In genomic region chr1:40873863-40874472, GRCh38 we compare ENCODE assay signal across 2 cellular contexts.
TF ChIP-seq lines count a peak whose summit lies in the region.

No MANE protein-coding gene starts in this region.

TF ChIP-seq in IMR-90, 13 proteins besides CTCF, POLR2A, EP300 and RAD21:
- TF ChIP-seq, protein P1, sequence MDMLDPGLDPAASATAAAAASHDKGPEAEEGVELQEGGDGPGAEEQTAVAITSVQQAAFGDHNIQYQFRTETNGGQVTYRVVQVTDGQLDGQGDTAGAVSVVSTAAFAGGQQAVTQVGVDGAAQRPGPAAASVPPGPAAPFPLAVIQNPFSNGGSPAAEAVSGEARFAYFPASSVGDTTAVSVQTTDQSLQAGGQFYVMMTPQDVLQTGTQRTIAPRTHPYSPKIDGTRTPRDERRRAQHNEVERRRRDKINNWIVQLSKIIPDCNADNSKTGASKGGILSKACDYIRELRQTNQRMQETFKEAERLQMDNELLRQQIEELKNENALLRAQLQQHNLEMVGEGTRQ (IDR thresholded peaks at IDR 0.05; ENCODE audit: low read depth, low read length): no peak
- no peak for TF ChIP-seq CEBPB (IDR thresholded peaks at IDR 0.05; ENCODE audit: low read depth, low read length)
- no peak for TF ChIP-seq MAZ (IDR thresholded peaks at IDR 0.05; ENCODE audit: borderline replicate concordance, low read depth, low read length)
- no peak for TF ChIP-seq MAFK (IDR thresholded peaks at IDR 0.05; ENCODE audit: low read depth, low read length)
- TF ChIP-seq RFX5 (IDR thresholded peaks at IDR 0.05; ENCODE audit: low read depth, low read length): no peak
- no peak for TF ChIP-seq BHLHE40 (IDR thresholded peaks at IDR 0.05; ENCODE audit: low read depth, low read length)

TF ChIP-seq in K562, 482 proteins besides CTCF, POLR2A, EP300 and RAD21:
- TF ChIP-seq TRIM28 (IDR thresholded peaks at IDR 0.05): no peak
- peak; percentile 95 for TF ChIP-seq ZNF24 (IDR thresholded peaks at IDR 0.05)
- 0 out of 2 replicates have a peak, but pooled peaks have one; percentile 14 for TF ChIP-seq CBFA2T3 (IDR thresholded peaks at IDR 0.05)
- no peak for TF ChIP-seq BRD9 (IDR thresholded peaks at IDR 0.05; ENCODE audit: low read depth, partially characterized antibody)
- TF ChIP-seq GTF2E2 (tag; IDR thresholded peaks at IDR 0.05): no peak
- TF ChIP-seq, protein P2, sequence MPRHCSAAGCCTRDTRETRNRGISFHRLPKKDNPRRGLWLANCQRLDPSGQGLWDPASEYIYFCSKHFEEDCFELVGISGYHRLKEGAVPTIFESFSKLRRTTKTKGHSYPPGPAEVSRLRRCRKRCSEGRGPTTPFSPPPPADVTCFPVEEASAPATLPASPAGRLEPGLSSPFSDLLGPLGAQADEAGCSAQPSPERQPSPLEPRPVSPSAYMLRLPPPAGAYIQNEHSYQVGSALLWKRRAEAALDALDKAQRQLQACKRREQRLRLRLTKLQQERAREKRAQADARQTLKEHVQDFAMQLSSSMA (CRISPR knock-in tag; IDR thresholded peaks at IDR 0.05): no peak
- no peak for TF ChIP-seq GATA2 (CRISPR knock-in tag; IDR thresholded peaks at IDR 0.05)
- 0 out of 2 replicates have a peak, but pooled peaks have one; percentile 5 for TF ChIP-seq EGR1 (conservative IDR thresholded peaks at IDR 0.05)
- TF ChIP-seq NR2C1 (IDR thresholded peaks at IDR 0.05): no peak
- TF ChIP-seq NR2C1 (tag; IDR thresholded peaks at IDR 0.05): peak; percentile 24; the same call in 1 of the 2 replicates
- no peak for TF ChIP-seq ERF (CRISPR knock-in tag; IDR thresholded peaks at IDR 0.05)
- no peak for TF ChIP-seq SP1 (CRISPR knock-in tag; IDR thresholded peaks at IDR 0.05)
- TF ChIP-seq MAFK (IDR thresholded peaks at IDR 0.05; ENCODE audit: low read length): no peak
- TF ChIP-seq ARNT (IDR thresholded peaks at IDR 0.05): no peak
- TF ChIP-seq, protein P3, sequence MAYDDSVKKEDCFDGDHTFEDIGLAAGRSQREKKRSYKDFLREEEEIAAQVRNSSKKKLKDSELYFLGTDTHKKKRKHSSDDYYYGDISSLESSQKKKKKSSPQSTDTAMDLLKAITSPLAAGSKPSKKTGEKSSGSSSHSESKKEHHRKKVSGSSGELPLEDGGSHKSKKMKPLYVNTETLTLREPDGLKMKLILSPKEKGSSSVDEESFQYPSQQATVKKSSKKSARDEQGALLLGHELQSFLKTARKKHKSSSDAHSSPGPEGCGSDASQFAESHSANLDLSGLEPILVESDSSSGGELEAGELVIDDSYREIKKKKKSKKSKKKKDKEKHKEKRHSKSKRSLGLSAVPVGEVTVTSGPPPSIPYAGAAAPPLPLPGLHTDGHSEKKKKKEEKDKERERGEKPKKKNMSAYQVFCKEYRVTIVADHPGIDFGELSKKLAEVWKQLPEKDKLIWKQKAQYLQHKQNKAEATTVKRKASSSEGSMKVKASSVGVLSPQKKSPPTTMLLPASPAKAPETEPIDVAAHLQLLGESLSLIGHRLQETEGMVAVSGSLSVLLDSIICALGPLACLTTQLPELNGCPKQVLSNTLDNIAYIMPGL (CRISPR knock-in tag; IDR thresholded peaks at IDR 0.05): no peak
- no peak for TF ChIP-seq NR4A1 (CRISPR knock-in tag; IDR thresholded peaks at IDR 0.05)
- TF ChIP-seq NR4A1 (tag; IDR thresholded peaks at IDR 0.05): peak; percentile 71; the same call in 1 of the 2 replicates
